In genomic region chr11:34929794-34930763, GRCh38 we compare ENCODE assay signal across 1 cellular context.
TF ChIP-seq lines count a peak whose summit lies in the region.

No MANE protein-coding gene starts in this region.

TF ChIP-seq in HepG2, 621 proteins besides CTCF, POLR2A, EP300 and RAD21 (continued from another document and continues in another):
- TF ChIP-seq REST (IDR thresholded peaks at IDR 0.05; ENCODE audit: borderline replicate concordance in 1 of 2, low read depth in 1 of 2, low read length in 2 of 2) (0 out of 4 replicates have a peak, but pooled peaks of 1 of the 2 experiments have one; percentile 48), THAP7 (CRISPR knock-in tag; IDR thresholded peaks at IDR 0.05) (0 out of 2 replicates have a peak, but pooled peaks have one; percentile 45), ZBTB7A (CRISPR knock-in tag; IDR thresholded peaks at IDR 0.05) (no peak), NFYC (CRISPR knock-in tag; IDR thresholded peaks at IDR 0.05) (peak; percentile 39), SRY (CRISPR knock-in tag; IDR thresholded peaks at IDR 0.05) (peak; percentile 29; the same call in 1 of the 2 replicates), ZNF460 (CRISPR knock-in tag; IDR thresholded peaks at IDR 0.05; ENCODE audit: borderline replicate concordance) (no peak), LCORL (IDR thresholded peaks at IDR 0.05) (peak; percentile 81; the same call in 1 of the 2 replicates), LCORL (CRISPR knock-in tag; IDR thresholded peaks at IDR 0.05) (peak; percentile 89; the same call in 1 of the 2 replicates), TP53 (CRISPR knock-in tag; conservative IDR thresholded peaks at IDR 0.05) (no peak), ZMAT3 (CRISPR knock-in tag; conservative IDR thresholded peaks at IDR 0.05) (peak; percentile 81; the same call in 1 of the 2 replicates), NFE2L1 (CRISPR knock-in tag; IDR thresholded peaks at IDR 0.05; ENCODE audit: borderline replicate concordance) (no peak), ZNF564 (CRISPR knock-in tag; IDR thresholded peaks at IDR 0.05) (0 out of 2 replicates have a peak, but pooled peaks have one; percentile 75), MLX (CRISPR knock-in tag; IDR thresholded peaks at IDR 0.05) (peak; percentile 94), PAWR (CRISPR knock-in tag; IDR thresholded peaks at IDR 0.05; ENCODE audit: borderline replicate concordance) (no peak), RBFOX2 (IDR thresholded peaks at IDR 0.05; ENCODE audit: low read depth, low read length) (0 out of 2 replicates have a peak, but pooled peaks have one; percentile 19), ZSCAN12 (CRISPR knock-in tag; IDR thresholded peaks at IDR 0.05) (no peak; the same call in 1 of the 2 replicates), HOMEZ (CRISPR knock-in tag; IDR thresholded peaks at IDR 0.05; ENCODE audit: low read depth) (peak; percentile 99), JUND (CRISPR knock-in tag; IDR thresholded peaks at IDR 0.05) (no peak), ZBTB8A (CRISPR knock-in tag; IDR thresholded peaks at IDR 0.05; ENCODE audit: borderline replicate concordance, low read depth) (no peak), ZNF781 (CRISPR knock-in tag; IDR thresholded peaks at IDR 0.05; ENCODE audit: borderline replicate concordance, not compliant biosample characterization) (peak; percentile 95), EEA1 (CRISPR knock-in tag; IDR thresholded peaks at IDR 0.05; ENCODE audit: borderline replicate concordance) (no peak), ZNF512B (CRISPR knock-in tag; IDR thresholded peaks at IDR 0.05; ENCODE audit: borderline replicate concordance) (peak; percentile 73; the same call in 1 of the 2 replicates), RBM22 (optimal IDR thresholded peaks at IDR 0.05; ENCODE audit: low read length) (no peak), ZMYM4 (CRISPR knock-in tag; IDR thresholded peaks at IDR 0.05) (peak; percentile 99), HMG20A (CRISPR knock-in tag; IDR thresholded peaks at IDR 0.05; ENCODE audit: borderline replicate concordance) (peak; percentile 92; the same call in 1 of the 2 replicates), ATF3 (CRISPR knock-in tag; IDR thresholded peaks at IDR 0.05) (no peak; the same call in 1 of the 2 replicates), ZNF296 (CRISPR knock-in tag; conservative IDR thresholded peaks at IDR 0.05) (no peak), ZNF766 (CRISPR knock-in tag; IDR thresholded peaks at IDR 0.05; ENCODE audit: borderline replicate concordance) (peak; percentile 86; the same call in 1 of the 2 replicates), ZNF816 (CRISPR knock-in tag; IDR thresholded peaks at IDR 0.05; ENCODE audit: borderline replicate concordance) (peak; percentile 69; the same call in 1 of the 2 replicates), HES4 (CRISPR knock-in tag; IDR thresholded peaks at IDR 0.05; ENCODE audit: borderline replicate concordance) (no peak), SNRNP70 (IDR thresholded peaks at IDR 0.05; ENCODE audit: low read depth, low read length) (no peak), PHB2 (IDR thresholded peaks at IDR 0.05; ENCODE audit: partially characterized antibody) (no peak), EZH2 (conservative IDR thresholded peaks at IDR 0.05; ENCODE audit: low read depth, low read length) (no peak), POLR2G (IDR thresholded peaks at IDR 0.05; ENCODE audit: low read depth, low read length) (peak; percentile 48; the same call in 1 of the 2 replicates), ZNF430 (CRISPR knock-in tag; IDR thresholded peaks at IDR 0.05) (peak; percentile 92), AGO1 (IDR thresholded peaks at IDR 0.05; ENCODE audit: low read depth, low read length, poor library complexity, severe bottlenecking) (no peak), ZNF512 (CRISPR knock-in tag; IDR thresholded peaks at IDR 0.05) (no peak), ZNF160 (CRISPR knock-in tag; IDR thresholded peaks at IDR 0.05) (peak; percentile 75; the same call in 1 of the 2 replicates), SMARCC2 (IDR thresholded peaks at IDR 0.05) (no peak), HOXD1 (CRISPR knock-in tag; IDR thresholded peaks at IDR 0.05) (peak; percentile 78; the same call in 1 of the 2 replicates), ZBTB42 (CRISPR knock-in tag; IDR thresholded peaks at IDR 0.05) (no peak), NR3C1 (CRISPR knock-in tag; IDR thresholded peaks at IDR 0.05) (no peak)
- TF ChIP-seq, protein P1, sequence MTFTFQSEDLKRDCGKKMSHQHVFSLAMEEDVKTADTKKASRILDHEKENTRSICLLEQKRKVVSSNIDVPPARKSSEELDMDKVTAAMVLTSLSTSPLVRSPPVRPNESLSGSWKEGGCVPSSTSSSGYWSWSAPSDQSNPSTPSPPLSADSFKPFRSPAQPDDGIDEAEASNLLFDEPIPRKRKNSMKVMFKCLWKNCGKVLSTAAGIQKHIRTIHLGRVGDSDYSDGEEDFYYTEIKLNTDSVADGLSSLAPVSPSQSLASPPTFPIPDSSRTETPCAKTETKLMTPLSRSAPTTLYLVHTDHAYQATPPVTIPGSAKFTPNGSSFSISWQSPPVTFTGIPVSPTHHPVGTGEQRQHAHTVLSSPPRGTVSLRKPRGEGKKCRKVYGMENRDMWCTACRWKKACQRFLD (CRISPR knock-in tag; IDR thresholded peaks at IDR 0.05; ENCODE audit: borderline replicate concordance), result no peak
- TF ChIP-seq, protein P2, sequence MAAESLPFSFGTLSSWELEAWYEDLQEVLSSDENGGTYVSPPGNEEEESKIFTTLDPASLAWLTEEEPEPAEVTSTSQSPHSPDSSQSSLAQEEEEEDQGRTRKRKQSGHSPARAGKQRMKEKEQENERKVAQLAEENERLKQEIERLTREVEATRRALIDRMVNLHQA (CRISPR knock-in tag; IDR thresholded peaks at IDR 0.05), result no peak
- TF ChIP-seq, protein P3, sequence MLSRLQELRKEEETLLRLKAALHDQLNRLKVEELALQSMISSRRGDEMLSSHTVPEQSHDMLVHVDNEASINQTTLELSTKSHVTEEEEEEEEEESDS (CRISPR knock-in tag; IDR thresholded peaks at IDR 0.05; ENCODE audit: borderline replicate concordance), result no peak
- TF ChIP-seq, protein P4, sequence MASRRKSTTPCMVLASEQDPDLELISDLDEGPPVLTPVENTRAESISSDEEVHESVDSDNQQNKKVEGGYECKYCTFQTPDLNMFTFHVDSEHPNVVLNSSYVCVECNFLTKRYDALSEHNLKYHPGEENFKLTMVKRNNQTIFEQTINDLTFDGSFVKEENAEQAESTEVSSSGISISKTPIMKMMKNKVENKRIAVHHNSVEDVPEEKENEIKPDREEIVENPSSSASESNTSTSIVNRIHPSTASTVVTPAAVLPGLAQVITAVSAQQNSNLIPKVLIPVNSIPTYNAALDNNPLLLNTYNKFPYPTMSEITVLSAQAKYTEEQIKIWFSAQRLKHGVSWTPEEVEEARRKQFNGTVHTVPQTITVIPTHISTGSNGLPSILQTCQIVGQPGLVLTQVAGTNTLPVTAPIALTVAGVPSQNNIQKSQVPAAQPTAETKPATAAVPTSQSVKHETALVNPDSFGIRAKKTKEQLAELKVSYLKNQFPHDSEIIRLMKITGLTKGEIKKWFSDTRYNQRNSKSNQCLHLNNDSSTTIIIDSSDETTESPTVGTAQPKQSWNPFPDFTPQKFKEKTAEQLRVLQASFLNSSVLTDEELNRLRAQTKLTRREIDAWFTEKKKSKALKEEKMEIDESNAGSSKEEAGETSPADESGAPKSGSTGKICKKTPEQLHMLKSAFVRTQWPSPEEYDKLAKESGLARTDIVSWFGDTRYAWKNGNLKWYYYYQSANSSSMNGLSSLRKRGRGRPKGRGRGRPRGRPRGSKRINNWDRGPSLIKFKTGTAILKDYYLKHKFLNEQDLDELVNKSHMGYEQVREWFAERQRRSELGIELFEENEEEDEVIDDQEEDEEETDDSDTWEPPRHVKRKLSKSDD (CRISPR knock-in tag; IDR thresholded peaks at IDR 0.05; ENCODE audit: low read depth), result no peak
- TF ChIP-seq, protein P5, sequence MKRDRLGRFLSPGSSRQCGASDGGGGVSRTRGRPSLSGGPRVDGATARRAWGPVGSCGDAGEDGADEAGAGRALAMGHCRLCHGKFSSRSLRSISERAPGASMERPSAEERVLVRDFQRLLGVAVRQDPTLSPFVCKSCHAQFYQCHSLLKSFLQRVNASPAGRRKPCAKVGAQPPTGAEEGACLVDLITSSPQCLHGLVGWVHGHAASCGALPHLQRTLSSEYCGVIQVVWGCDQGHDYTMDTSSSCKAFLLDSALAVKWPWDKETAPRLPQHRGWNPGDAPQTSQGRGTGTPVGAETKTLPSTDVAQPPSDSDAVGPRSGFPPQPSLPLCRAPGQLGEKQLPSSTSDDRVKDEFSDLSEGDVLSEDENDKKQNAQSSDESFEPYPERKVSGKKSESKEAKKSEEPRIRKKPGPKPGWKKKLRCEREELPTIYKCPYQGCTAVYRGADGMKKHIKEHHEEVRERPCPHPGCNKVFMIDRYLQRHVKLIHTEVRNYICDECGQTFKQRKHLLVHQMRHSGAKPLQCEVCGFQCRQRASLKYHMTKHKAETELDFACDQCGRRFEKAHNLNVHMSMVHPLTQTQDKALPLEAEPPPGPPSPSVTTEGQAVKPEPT (CRISPR knock-in tag; IDR thresholded peaks at IDR 0.05; ENCODE audit: low read depth), result no peak
